ENCODE assay signal across 24 cellular contexts in genomic region chr10:89745903-89746302, GRCh38. TPM values are rescaled to one million over a fixed set of nuclear protein-coding genes. Genes with fewer than 3 reads are reported as not detected.
DNase-seq lines count a peak whose midpoint lies in the region; TF ChIP-seq lines count a peak whose summit lies in the region.
"Had no signal": no experiment of that assay in that cellular context is flagged by ENCODE, and none has a peak within 500 bp of the region (broad histone marks: within the 10 kb centered on the region; RNA-seq: fewer than 3 reads in every experiment).

No MANE protein-coding gene starts in this region.

- H3K27me3 Mint-ChIP-seq in HFFc6 (ENCODE audit: insufficient read depth) (no peaks in the 10 kb centered on the region), type B pancreatic cell (no peaks in the 10 kb centered on the region)
- H3K27me3 Mint-ChIP-seq: CD4-positive, alpha-beta memory T cell had no signal

- H3K9me3 Mint-ChIP-seq in HFFc6 = no peaks in the 10 kb centered on the region
- no peaks in the 10 kb centered on the region for H3K9me3 Mint-ChIP-seq in type B pancreatic cell
- H3K9me3 Mint-ChIP-seq: CD4-positive, alpha-beta memory T cell had no signal

- DNase-seq in NCI-H82 (lab: John Stamatoyannopoulos, UW) (peak; percentile 17), NCI-H82 treated with DMSO at 0.1 percent for 48 hours (lab: John Stamatoyannopoulos, UW; ENCODE audit: unreplicated experiment) (no peak), HFFc6 (no peak), brain microvascular endothelial cell (no peak), islet precursor cell (peak; percentile 55), type B pancreatic cell (ENCODE audit: extremely low spot score, unreplicated experiment) (no peak), NOMO-1 (lab: John Stamatoyannopoulos, UW; ENCODE audit: unreplicated experiment in 2 of 2) (no peak), NCI-H146 treated with DMSO at 0.1 percent for 48 hours (lab: John Stamatoyannopoulos, UW; ENCODE audit: unreplicated experiment) (no peak)
- DNase-seq: Caco-2; CD4-positive, alpha-beta memory T cell; DMS 273 treated with DMSO at 0.1 percent for 48 hours; DMS79 treated with DMSO at 0.1 percent for 48 hours; H7; KBM-7; MM.1S; NCI-H1092; NCI-H1436; NCI-H1930; NCI-H510A; NCI-H748 treated with DMSO at 0.1 percent for 48 hours; Right ventricle myocardium superior had no signal

- TF ChIP-seq CTCF in HFFc6 (IDR thresholded peaks at IDR 0.05) = peak; percentile 22
- peak; percentile 18 for TF ChIP-seq CTCF in brain microvascular endothelial cell (IDR thresholded peaks at IDR 0.05; ENCODE audit: low read depth, low read length, missing control alignments)
- TF ChIP-seq CTCF in type B pancreatic cell (conservative IDR thresholded peaks at IDR 0.05) = no peak

- in situ Hi-C loops in brain microvascular endothelial cell (cut with HindIII; ENCODE audit: low pct_ligation_motif_present, low sequenced_read_pairs) = no loop called here

- peaks cover 22% of the 10 kb centered on the region for H3K4me1 Mint-ChIP-seq in HFFc6 (ENCODE audit: low read depth)
- no peaks in the 10 kb centered on the region for H3K4me1 Mint-ChIP-seq in type B pancreatic cell (ENCODE audit: unreplicated experiment)

- H3K27ac Mint-ChIP-seq in HFFc6 (no peak overlapping the region), type B pancreatic cell (no peak overlapping the region)
- H3K27ac Mint-ChIP-seq: CD4-positive, alpha-beta memory T cell had no signal

- no peak overlapping the region for H3K27ac ChIP-seq in brain microvascular endothelial cell
- H3K27ac ChIP-seq: 22Rv1; BLaER1 treated with 17β-estradiol and CSF1 and Interleukin-3, amounts not matched to agents 10 nM and 100 nM; HL-60 had no signal

- no peaks in the 10 kb centered on the region for H3K27me3 ChIP-seq in brain microvascular endothelial cell (replicated peaks)
- H3K27me3 ChIP-seq: BLaER1 treated with 17β-estradiol and CSF1 and Interleukin-3, amounts not matched to agents 10 nM and 100 nM had no signal

- H3K36me3 Mint-ChIP-seq in HFFc6 (ENCODE audit: low read depth) (peaks cover 11% of the 10 kb centered on the region), type B pancreatic cell (peaks cover 20% of the 10 kb centered on the region)

- no peak overlapping the region for H3K4me3 ChIP-seq in brain microvascular endothelial cell (ENCODE audit: low read depth, low read length)
- H3K4me3 ChIP-seq: BLaER1 treated with 17β-estradiol and CSF1 and Interleukin-3, amounts not matched to agents 10 nM and 100 nM had no signal

- H3K4me3 Mint-ChIP-seq in HFFc6 = no peak overlapping the region
- H3K4me3 Mint-ChIP-seq in type B pancreatic cell = no peak overlapping the region

- H3K36me3 ChIP-seq in brain microvascular endothelial cell (replicated peaks) = no peaks in the 10 kb centered on the region

RNA-seq across cellular contexts. Expression of gene KIF20B, which starts 44.5 kb away (rescaled TPM):
- 10 to 100 TPM; 15.1 to 41.5 (median 36.8) TPM for total RNA-seq in HFFc6 (2021; fragmentation: NEBNext Ultra II Directional; extraction: Animal tissue kit (Norgen Biotek cat#: 25700))
- total RNA-seq in type B pancreatic cell (ENCODE audit: low replicate concordance) = 21.3 and 36.9 TPM in 2 replicates

Comparison
In these comparisons a context has a peak if more than half of its experiments do, and no peak if none do; other contexts are left out.
1. DNase-seq: peak in NCI-H82 (single experiment) and islet precursor cell (single experiment); none in NCI-H82 treated with DMSO at 0.1 percent for 48 hours (single experiment), HFFc6 (single experiment), brain microvascular endothelial cell (single experiment), type B pancreatic cell (single experiment), NOMO-1 (0 of 2) and NCI-H146 treated with DMSO at 0.1 percent for 48 hours (single experiment).